In genomic region chr22:31556627-31557203, GRCh38 we compare ENCODE assay signal across 8 cellular contexts.
DNase-seq lines count a peak whose midpoint lies in the region; ATAC-seq and TF ChIP-seq lines count a peak whose summit lies in the region.

No MANE protein-coding gene starts in this region.

- H3K4me1 ChIP-seq in A673 (ENCODE audit: insufficient read depth, low read length, poor library complexity, severe bottlenecking): peaks cover 9% of the 10 kb centered on the region

- BruUV-seq in A673 (replicated peaks; lab: Mats Ljungman, UMichigan): no TSS peak

- no peaks in the 10 kb centered on the region for H3K27me3 ChIP-seq in A673 (replicated peaks; ENCODE audit: insufficient read depth, low read depth, low read length, poor library complexity)

- intact Hi-C loops in A673 (cut with micrococcal nuclease; ENCODE audit: unreplicated experiment): loop anchor here (2.0 kb wide), 1 partner anchor 76 kb away; no protein-coding TSS in a partner anchor
- intact Hi-C loops in lower leg skin (cut with DNase I; ENCODE audit: low total_unique reads): loop anchor here (10.0 kb wide), 1 partner anchor 388 kb away; the partner anchor contains the start of gene YWHAH

- CTCF ChIA-PET in A673 (lab: Charles Lee): interaction anchor here (0.6 to 1.0 kb wide), 5 partner anchors 14 to 414 kb away, joined by 3 to 6 read pairs (median 6); no protein-coding TSS in a partner anchor

- 81 to 86% methylated on average over 9 of the region's 9 CpGs for WGBS in lower leg skin, 2 donors

- no peaks in the 10 kb centered on the region for H3K9me3 Mint-ChIP-seq in mesothelial cell of epicardium
- H3K9me3 Mint-ChIP-seq in stimulated activated memory B cell treated with anti-CD40 and anti-IgM and Interleukin-4, amounts not matched to agents 10 μg/mL and 1 μg/mL and 100 μg/mL, for 72 hours: no peaks in the 10 kb centered on the region

- H3K4me3 ChIP-seq in A673 (ENCODE audit: low read depth, low read length, poor library complexity, severe bottlenecking) (no peak overlapping the region), choroid plexus epithelial cell (ENCODE audit: low read depth, low read length) (no peak overlapping the region), lower leg skin (ENCODE audit: low read depth, poor library complexity, severe bottlenecking) (no peak overlapping the region)

- H3K36me3 Mint-ChIP-seq in mesothelial cell of epicardium: no peaks in the 10 kb centered on the region
- peaks cover 29% of the 10 kb centered on the region for H3K36me3 Mint-ChIP-seq in stimulated activated memory B cell treated with anti-CD40 and anti-IgM and Interleukin-4, amounts not matched to agents 10 μg/mL and 1 μg/mL and 100 μg/mL, for 72 hours

- no peak for ATAC-seq in stimulated activated memory B cell treated with anti-CD40 and anti-IgM and Interleukin-4, amounts not matched to agents 10 μg/mL and 1 μg/mL and 100 μg/mL, for 72 hours
- no peak for ATAC-seq in GM21529 (IDR thresholded peaks at IDR 0.05; ENCODE audit: unreplicated experiment)

- no peaks in the 10 kb centered on the region for H3K27me3 Mint-ChIP-seq in mesothelial cell of epicardium (ENCODE audit: low read depth)
- no peaks in the 10 kb centered on the region for H3K27me3 Mint-ChIP-seq in stimulated activated memory B cell treated with anti-CD40 and anti-IgM and Interleukin-4, amounts not matched to agents 10 μg/mL and 1 μg/mL and 100 μg/mL, for 72 hours

- no peak for TF ChIP-seq POLR2A in lower leg skin (IDR thresholded peaks at IDR 0.05)

- H3K4me1 Mint-ChIP-seq in mesothelial cell of epicardium: peaks cover 3% of the 10 kb centered on the region
- H3K4me1 Mint-ChIP-seq in stimulated activated memory B cell treated with anti-CD40 and anti-IgM and Interleukin-4, amounts not matched to agents 10 μg/mL and 1 μg/mL and 100 μg/mL, for 72 hours: peaks cover 28% of the 10 kb centered on the region

- POLR2A ChIA-PET in A673 (lab: Charles Lee; ENCODE audit: low non-redundant PET): interaction anchor here (0.5 kb wide), 1 partner anchor 334 kb away, joined by 3 read pairs; no protein-coding TSS in a partner anchor

- peak; percentile 56 for DNase-seq in A673 (ENCODE audit: low spot score)
- peak; percentile 55 for DNase-seq in EH (ENCODE audit: low read depth)
- peak; percentile 29 for DNase-seq in NCI-H748 (lab: John Stamatoyannopoulos, UW; ENCODE audit: unreplicated experiment)
- DNase-seq in choroid plexus epithelial cell (ENCODE audit: low read depth): peak; percentile 73
- DNase-seq in mesothelial cell of epicardium (ENCODE audit: low spot score in 2 of 2, unreplicated experiment in 2 of 2): no peak
- DNase-seq in lower leg skin (ENCODE audit: low spot score in 2 of 2): no peak

- TF ChIP-seq CTCF in A673 (conservative IDR thresholded peaks at IDR 0.05; ENCODE audit: low read depth, low read length): peak; percentile 65
- peak; percentile 73 for TF ChIP-seq CTCF in choroid plexus epithelial cell (conservative IDR thresholded peaks at IDR 0.05; ENCODE audit: low read depth, low read length)
- peak; percentile 67 for TF ChIP-seq CTCF in mesothelial cell of epicardium (IDR thresholded peaks at IDR 0.05; ENCODE audit: unreplicated experiment)
- TF ChIP-seq CTCF in lower leg skin (IDR thresholded peaks at IDR 0.05): no peak

- no peak overlapping the region for H3K27ac ChIP-seq in A673 (ENCODE audit: low read depth, low read length, poor library complexity, severe bottlenecking)

- H3K27ac Mint-ChIP-seq in mesothelial cell of epicardium: no peak overlapping the region
- no peak overlapping the region for H3K27ac Mint-ChIP-seq in stimulated activated memory B cell treated with anti-CD40 and anti-IgM and Interleukin-4, amounts not matched to agents 10 μg/mL and 1 μg/mL and 100 μg/mL, for 72 hours

- H3K36me3 ChIP-seq in A673 (ENCODE audit: insufficient read depth, low read length, poor library complexity, severe bottlenecking): peaks cover 12% of the 10 kb centered on the region

- H3K4me3 Mint-ChIP-seq in mesothelial cell of epicardium: no peak overlapping the region
- no peak overlapping the region for H3K4me3 Mint-ChIP-seq in stimulated activated memory B cell treated with anti-CD40 and anti-IgM and Interleukin-4, amounts not matched to agents 10 μg/mL and 1 μg/mL and 100 μg/mL, for 72 hours

- H3K9me3 ChIP-seq in A673 (ENCODE audit: low read depth, low read length, poor library complexity, severe bottlenecking): no peaks in the 10 kb centered on the region

Comparison
In these comparisons a context has a peak if more than half of its experiments do, and no peak if none do; other contexts are left out.
1. DNase-seq: peak in A673 (single experiment), EH (single experiment), NCI-H748 (single experiment) and choroid plexus epithelial cell (single experiment); none in mesothelial cell of epicardium (0 of 2) and lower leg skin (0 of 2).
2. CTCF ChIP-seq: peak in A673 (single experiment), choroid plexus epithelial cell (single experiment) and mesothelial cell of epicardium (single experiment); none in lower leg skin (0 of 3).